ENCODE assay signal across 9 cellular contexts in genomic region chr19:16456652-16457194, GRCh38. TPM values are rescaled to one million over a fixed set of nuclear protein-coding genes. Genes with fewer than 3 reads are reported as not detected.
DNase-seq lines count a peak whose midpoint lies in the region; ATAC-seq and TF ChIP-seq lines count a peak whose summit lies in the region.
"Had no signal": no experiment of that assay in that cellular context is flagged by ENCODE, and none has a peak within 500 bp of the region (broad histone marks: within the 10 kb centered on the region; RNA-seq: fewer than 3 reads in every experiment).

No MANE protein-coding gene starts in this region.

- intact Hi-C loops in Caco-2 (cut with micrococcal nuclease; ENCODE audit: unreplicated experiment): no loop called here
- intact Hi-C loops in esophagus muscularis mucosa (cut with DNase I): no loop called here

- H3K36me3 Mint-ChIP-seq in Caco-2 (ENCODE audit: insufficient read depth, unreplicated experiment): peaks cover 9% of the 10 kb centered on the region

- H4K20me1 ChIP-seq in OCI-LY1 (ENCODE audit: insufficient read depth, low read length): no peaks in the 10 kb centered on the region

- H3K4me1 ChIP-seq in Caco-2: no peaks in the 10 kb centered on the region
- H3K4me1 ChIP-seq in OCI-LY1 (ENCODE audit: insufficient read depth, low read length, severe bottlenecking): peaks cover 71% of the 10 kb centered on the region
- peaks cover 67 to 79% (median 72%) of the 10 kb centered on the region in 4 donors for H3K4me1 ChIP-seq in esophagus muscularis mucosa
- peaks cover 12% of the 10 kb centered on the region for H3K4me1 ChIP-seq in rectal smooth muscle tissue (ENCODE audit: control insufficient read depth, insufficient read depth, low read length)

- no peaks in the 10 kb centered on the region for H3K9me3 Mint-ChIP-seq in Caco-2 (ENCODE audit: unreplicated experiment)

- peak overlapping the region; percentile 15 for H3K27ac Mint-ChIP-seq in Caco-2 (ENCODE audit: unreplicated experiment)

- TF ChIP-seq POLR2A in esophagus muscularis mucosa (IDR thresholded peaks at IDR 0.05; ENCODE audit: low read depth): no peak

- H3K36me3 ChIP-seq in Caco-2 (ENCODE audit: control insufficient read depth, insufficient read depth, low read length): no peaks in the 10 kb centered on the region
- no peaks in the 10 kb centered on the region for H3K36me3 ChIP-seq in OCI-LY1 (ENCODE audit: insufficient read depth, low read length)
- H3K36me3 ChIP-seq in esophagus muscularis mucosa: no peaks in the 10 kb centered on the region
- no peaks in the 10 kb centered on the region for H3K36me3 ChIP-seq in rectal smooth muscle tissue (ENCODE audit: control insufficient read depth, insufficient read depth, low read length)

- no peak for DNase-seq in Caco-2
- no peak for DNase-seq in esophagus muscularis mucosa (ENCODE audit: extremely low spot score)
- no peak for DNase-seq in OCI-M2 (lab: John Stamatoyannopoulos, UW; ENCODE audit: unreplicated experiment)
- no peak for DNase-seq in NCI-H510A (lab: John Stamatoyannopoulos, UW)

- H3K9me2 ChIP-seq in OCI-LY1 (ENCODE audit: low read depth, low read length): no peaks in the 10 kb centered on the region

- POLR2A ChIA-PET in Caco-2 (lab: Charles Lee): no interaction called here

- H2AFZ ChIP-seq in OCI-LY1 (ENCODE audit: low read length): no peak overlapping the region

- 70% methylated on average over 8 of the region's 11 CpGs for WGBS in esophagus muscularis mucosa

- H3K27me3 Mint-ChIP-seq in Caco-2 (ENCODE audit: insufficient read depth, unreplicated experiment): no peaks in the 10 kb centered on the region

- H3K27ac ChIP-seq in OCI-LY1 (ENCODE audit: low read depth, low read length, poor library complexity, severe bottlenecking) (peak overlapping the region; percentile 77), esophagus muscularis mucosa (replicated peaks in 1 of 4) (peak overlapping the region in 3 of 4 donors; percentile 44 to 58 (median 53)), rectal smooth muscle tissue (ENCODE audit: low read depth, low read length) (no peak overlapping the region)

- peak overlapping the region; percentile 74; the same call in 1 of the 2 replicates for H3K4me2 ChIP-seq in OCI-LY1 (ENCODE audit: low read length)

- no peak overlapping the region for H3K4me3 Mint-ChIP-seq in Caco-2 (ENCODE audit: unreplicated experiment)

- H3K9ac ChIP-seq in OCI-LY1 (ENCODE audit: low read length) (no peak overlapping the region; the same call in 1 of the 2 replicates), rectal smooth muscle tissue (ENCODE audit: low read length) (no peak overlapping the region)

- H3K4me3 ChIP-seq in Caco-2 (ENCODE audit: low read depth, low read length) (no peak overlapping the region), OCI-LY1 (ENCODE audit: low read depth, low read length, poor library complexity, severe bottlenecking) (no peak overlapping the region), esophagus muscularis mucosa (peak overlapping the region; percentile 13 to 33 (median 20)), rectal smooth muscle tissue (ENCODE audit: low read length) (peak overlapping the region; percentile 1)

- H3K9me3 ChIP-seq in Caco-2 (no peaks in the 10 kb centered on the region), OCI-LY1 (ENCODE audit: low read length) (no peaks in the 10 kb centered on the region), esophagus muscularis mucosa (no peaks in the 10 kb centered on the region)

- H3K79me2 ChIP-seq in OCI-LY1 (ENCODE audit: insufficient read depth, low read length): peaks cover 87% of the 10 kb centered on the region

- no peak for TF ChIP-seq CTCF in Caco-2 (IDR thresholded peaks at IDR 0.05; ENCODE audit: insufficient read depth in 1 of 2, low read depth in 1 of 2, low read length in 1 of 2, severe bottlenecking in 1 of 2, unreplicated experiment in 1 of 2)
- TF ChIP-seq CTCF in OCI-LY1 (IDR thresholded peaks at IDR 0.05; ENCODE audit: low read length): no peak
- no peak for TF ChIP-seq CTCF in esophagus muscularis mucosa (IDR thresholded peaks at IDR 0.05)

- no peaks in the 10 kb centered on the region for H3F3A ChIP-seq in OCI-LY1 (ENCODE audit: insufficient read depth, low read length)

- H3K27me3 ChIP-seq in Caco-2 (replicated peaks; ENCODE audit: control insufficient read depth, insufficient read depth, low read length): no peaks in the 10 kb centered on the region
- H3K27me3 ChIP-seq in OCI-LY1 (ENCODE audit: insufficient read depth, low read length): no peaks in the 10 kb centered on the region
- no peaks in the 10 kb centered on the region for H3K27me3 ChIP-seq in esophagus muscularis mucosa
- no peaks in the 10 kb centered on the region for H3K27me3 ChIP-seq in rectal smooth muscle tissue (ENCODE audit: control insufficient read depth, insufficient read depth, low read length)

- no TSS peak for BruUV-seq in Caco-2 (replicated peaks; lab: Mats Ljungman, UMichigan)

- CTCF ChIA-PET in Caco-2 (lab: Charles Lee): interaction anchor here (1.7 kb wide), 1 partner anchor 39 kb away, joined by 4 read pairs; the partner anchor contains the start of genes C19orf44 and CALR3

- peaks cover 11% of the 10 kb centered on the region for H3K4me1 Mint-ChIP-seq in Caco-2 (ENCODE audit: low read depth, unreplicated experiment)

- no peak for TF ChIP-seq EP300 in esophagus muscularis mucosa (IDR thresholded peaks at IDR 0.05)

- ATAC-seq in HG02610 (IDR thresholded peaks at IDR 0.05; ENCODE audit: unreplicated experiment): no peak
- no peak for ATAC-seq in HG03442 (IDR thresholded peaks at IDR 0.05; ENCODE audit: unreplicated experiment)

RNA-seq across cellular contexts. Expression of gene EPS15L1, which starts 15.0 kb away (rescaled TPM):
- total RNA-seq in Caco-2 (2022) (45.0 and 52.5 TPM in 2 replicates), esophagus muscularis mucosa (10 to 100 TPM; 14.2 to 30.8 (median 18.0) TPM)

RNA-seq across cellular contexts. Expression of gene CALR3, which starts 39.2 kb away (rescaled TPM):
- total RNA-seq in Caco-2 (2022) (0.32 TPM in 1 of 2 replicates, not detected in the other), esophagus muscularis mucosa (not detected)
- total RNA-seq: HT1080 had no signal

RNA-seq across cellular contexts. Expression of gene C19orf44, which starts 39.5 kb away (rescaled TPM):
- 3.4 and 4.6 TPM in 2 replicates for total RNA-seq in Caco-2 (2022)
- 10 to 100 TPM in 1 of 4 donors, 1 to 10 TPM in 3; 7.0 to 10.4 (median 8.5) TPM for total RNA-seq in esophagus muscularis mucosa

Comparison
In these comparisons a context has a peak if more than half of its experiments do, and no peak if none do; other contexts are left out.
1. H3K4me3 ChIP-seq: peak in esophagus muscularis mucosa (4 of 4) and rectal smooth muscle tissue (single experiment); none in Caco-2 (single experiment) and OCI-LY1 (single experiment).